ENCODE assay signal across 7 cellular contexts in genomic region chr10:133394801-133395221, GRCh38. TPM values are rescaled to one million over a fixed set of nuclear protein-coding genes. Genes with fewer than 3 reads are reported as not detected.
DNase-seq lines count a peak whose midpoint lies in the region; ATAC-seq and TF ChIP-seq lines count a peak whose summit lies in the region.

No MANE protein-coding gene starts in this region.

- peak overlapping the region; percentile 98 for H3K27ac Mint-ChIP-seq in activated T-cell treated with anti-CD3 and anti-CD28 coated beads, Interleukin-2, amount 50 U/mL, for 72 hours
- peak overlapping the region; percentile 96 for H3K27ac Mint-ChIP-seq in stimulated activated effector memory CD8-positive, alpha-beta T cell treated with anti-CD3 and anti-CD28 coated beads, Interleukin-12 subunit alpha, Interleukin-12 subunit beta, amount 100 ng/mL, for 72 hours

- peaks cover 49% of the 10 kb centered on the region for H3K4me1 Mint-ChIP-seq in activated T-cell treated with anti-CD3 and anti-CD28 coated beads, Interleukin-2, amount 50 U/mL, for 72 hours (ENCODE audit: low read depth)
- H3K4me1 Mint-ChIP-seq in stimulated activated effector memory CD8-positive, alpha-beta T cell treated with anti-CD3 and anti-CD28 coated beads, Interleukin-12 subunit alpha, Interleukin-12 subunit beta, amount 100 ng/mL, for 72 hours, result peaks cover 50% of the 10 kb centered on the region

- ATAC-seq in activated T-cell treated with anti-CD3 and anti-CD28 coated beads, Interleukin-2, amount 50 U/mL, for 72 hours (replicated peaks in 1 of 2), result no peak
- ATAC-seq in stimulated activated effector memory CD8-positive, alpha-beta T cell treated with anti-CD3 and anti-CD28 coated beads, Interleukin-12 subunit alpha, Interleukin-12 subunit beta, amount 100 ng/mL, for 72 hours, result no peak
- no peak for ATAC-seq in HG03159 (IDR thresholded peaks at IDR 0.05; ENCODE audit: unreplicated experiment)

- no peaks in the 10 kb centered on the region for H3K27me3 Mint-ChIP-seq in activated T-cell treated with anti-CD3 and anti-CD28 coated beads, Interleukin-2, amount 50 U/mL, for 72 hours (ENCODE audit: low read depth)

- DNase-seq in HL-60 (ENCODE audit: low read depth in 1 of 2, low spot score in 1 of 2) (no peak), iPS DF 6.9 (ENCODE audit: low read depth, low spot score) (no peak), AML-193 (lab: John Stamatoyannopoulos, UW) (no peak), iPS-NIHi7 (ENCODE audit: extremely low spot score) (no peak)
- no peak for DNase-seq in activated T-cell treated with anti-CD3 and anti-CD28 coated beads, Interleukin-2, amount 50 U/mL, for 72 hours
- no peak for DNase-seq in stimulated activated effector memory CD8-positive, alpha-beta T cell treated with anti-CD3 and anti-CD28 coated beads, Interleukin-12 subunit alpha, Interleukin-12 subunit beta, amount 100 ng/mL, for 72 hours (ENCODE audit: low spot score in 2 of 2)

- peaks cover 2 to 12% of the 10 kb centered on the region in 2 donors for H3K36me3 Mint-ChIP-seq in activated T-cell treated with anti-CD3 and anti-CD28 coated beads, Interleukin-2, amount 50 U/mL, for 72 hours (ENCODE audit: insufficient read depth in 2 of 2)
- H3K36me3 Mint-ChIP-seq in stimulated activated effector memory CD8-positive, alpha-beta T cell treated with anti-CD3 and anti-CD28 coated beads, Interleukin-12 subunit alpha, Interleukin-12 subunit beta, amount 100 ng/mL, for 72 hours, result peaks cover 65% of the 10 kb centered on the region

- WGBS in iPS DF 6.9 (ENCODE audit: insufficient coverage, insufficient read length), result no CpG with 5 or more reads among the region's 21 CpGs

- H3K4me1 ChIP-seq in iPS DF 6.9 (ENCODE audit: control insufficient read depth, insufficient read depth, low read length), result no peaks in the 10 kb centered on the region

- no peaks in the 10 kb centered on the region for H3K27me3 ChIP-seq in HL-60 (ENCODE audit: insufficient read depth, poor library complexity, severe bottlenecking)
- H3K27me3 ChIP-seq in iPS DF 6.9 (ENCODE audit: control insufficient read depth, insufficient read depth, low read length), result no peaks in the 10 kb centered on the region

- H3K27ac ChIP-seq in HL-60 (replicated peaks) (peak overlapping the region; percentile 98), iPS DF 6.9 (ENCODE audit: low read length) (no peak overlapping the region)

- H3K4me3 Mint-ChIP-seq in activated T-cell treated with anti-CD3 and anti-CD28 coated beads, Interleukin-2, amount 50 U/mL, for 72 hours, result peak overlapping the region; percentile 97 to 99
- peak overlapping the region; percentile 94 for H3K4me3 Mint-ChIP-seq in stimulated activated effector memory CD8-positive, alpha-beta T cell treated with anti-CD3 and anti-CD28 coated beads, Interleukin-12 subunit alpha, Interleukin-12 subunit beta, amount 100 ng/mL, for 72 hours

- H3K4me3 ChIP-seq in HL-60 (replicated peaks; ENCODE audit: insufficient read depth, low read length) (peak overlapping the region; percentile 70), iPS DF 6.9 (ENCODE audit: low read length) (peak overlapping the region; percentile 80; the same call in 1 of the 2 replicates)

- peaks cover 17% of the 10 kb centered on the region for H3K36me3 ChIP-seq in iPS DF 6.9 (ENCODE audit: control insufficient read depth, insufficient read depth, low read length)

- no peak for TF ChIP-seq CTCF in HL-60 (IDR thresholded peaks at IDR 0.05; ENCODE audit: insufficient read depth, low read length)

- no peaks in the 10 kb centered on the region for H3K9me3 Mint-ChIP-seq in activated T-cell treated with anti-CD3 and anti-CD28 coated beads, Interleukin-2, amount 50 U/mL, for 72 hours
- no peaks in the 10 kb centered on the region for H3K9me3 Mint-ChIP-seq in stimulated activated effector memory CD8-positive, alpha-beta T cell treated with anti-CD3 and anti-CD28 coated beads, Interleukin-12 subunit alpha, Interleukin-12 subunit beta, amount 100 ng/mL, for 72 hours

- H3K9me3 ChIP-seq in iPS DF 6.9 (ENCODE audit: control insufficient read depth, insufficient read depth, low read length), result no peaks in the 10 kb centered on the region

RNA-seq across cellular contexts. Expression of gene MTG1, which starts 0.9 kb away (rescaled TPM):
- 10 to 100 TPM; 58.0 to 67.2 TPM for total RNA-seq in activated T-cell treated with anti-CD3 and anti-CD28 coated beads, Interleukin-2, amount 50 U/mL, for 72 hours

RNA-seq across cellular contexts. Expression of gene PAOX, which starts 15.7 kb away (rescaled TPM):
- 10 to 100 TPM; 12.4 to 13.8 TPM for total RNA-seq in activated T-cell treated with anti-CD3 and anti-CD28 coated beads, Interleukin-2, amount 50 U/mL, for 72 hours

RNA-seq across cellular contexts. Expression of gene ECHS1, which starts 21.7 kb away (rescaled TPM):
- 10 to 100 TPM; 47.2 to 53.1 TPM for total RNA-seq in activated T-cell treated with anti-CD3 and anti-CD28 coated beads, Interleukin-2, amount 50 U/mL, for 72 hours

RNA-seq across cellular contexts. Expression of gene SPRN, which starts 29.6 kb away (rescaled TPM):
- not detected for total RNA-seq in activated T-cell treated with anti-CD3 and anti-CD28 coated beads, Interleukin-2, amount 50 U/mL, for 72 hours

RNA-seq across cellular contexts. Expression of gene FUOM, which starts 37.0 kb away (rescaled TPM):
- total RNA-seq in activated T-cell treated with anti-CD3 and anti-CD28 coated beads, Interleukin-2, amount 50 U/mL, for 72 hours, result 10 to 100 TPM; 14.9 to 17.1 TPM
